In genomic region chr10:113340255-113340654, GRCh38 we compare ENCODE assay signal across 19 cellular contexts.
DNase-seq lines count a peak whose midpoint lies in the region; ATAC-seq and TF ChIP-seq lines count a peak whose summit lies in the region.
"Had no signal": no experiment of that assay in that cellular context is flagged by ENCODE, and none has a peak within 500 bp of the region (broad histone marks: within the 10 kb centered on the region; RNA-seq: fewer than 3 reads in every experiment).

No MANE protein-coding gene starts in this region.

- no peak overlapping the region for H2AFZ ChIP-seq in GM23248

- no peaks in the 10 kb centered on the region for H3K36me3 ChIP-seq in GM23248 (ENCODE audit: low read depth)

- WGBS in GM23248 (ENCODE audit: low coverage in 1 of 2, low lambda C conversion rate in 2 of 2, missing lambda C conversion rate in 2 of 2), 2 experiments, result 85 to 87% methylated on average over 6 of the region's 6 CpGs

- no peak overlapping the region for H3K4me2 ChIP-seq in GM23248 (ENCODE audit: unreplicated experiment)
- H3K4me2 ChIP-seq: A549 had no signal

- H3K4me1 Mint-ChIP-seq in nephron, result peaks cover 24% of the 10 kb centered on the region
- H3K4me1 Mint-ChIP-seq in activated CD4-positive, alpha-beta memory T cell treated with anti-CD3 and anti-CD28 coated beads for 36 hours (ENCODE audit: low read depth), result no peaks in the 10 kb centered on the region
- H3K4me1 Mint-ChIP-seq: CD4-positive, CD25-positive, alpha-beta regulatory T cell had no signal

- no peak for TF ChIP-seq CTCF in fibroblast of the aortic adventitia (IDR thresholded peaks at IDR 0.05; ENCODE audit: insufficient read depth, low read length)
- no peak for TF ChIP-seq CTCF in nephron (IDR thresholded peaks at IDR 0.05; ENCODE audit: unreplicated experiment in 3 of 3)

- POLR2A ChIA-PET in activated CD4-positive, alpha-beta memory T cell treated with anti-CD3 and anti-CD28 coated beads for 36 hours (lab: Charles Lee), result no interaction called here

- H3K27ac ChIP-seq in GM23248, result no peak overlapping the region
- H3K27ac ChIP-seq: A549 had no signal

- H3F3A ChIP-seq in GM23248 (ENCODE audit: insufficient read depth), result peaks cover 15% of the 10 kb centered on the region

- H3K27ac Mint-ChIP-seq in nephron, result peak overlapping the region; percentile 59 to 82 (median 66)
- no peak overlapping the region for H3K27ac Mint-ChIP-seq in activated CD4-positive, alpha-beta memory T cell treated with anti-CD3 and anti-CD28 coated beads for 36 hours
- H3K27ac Mint-ChIP-seq: CD4-positive, CD25-positive, alpha-beta regulatory T cell; CD8-positive, alpha-beta T cell had no signal

- peaks cover 5% of the 10 kb centered on the region for H3K9me3 Mint-ChIP-seq in nephron
- H3K9me3 Mint-ChIP-seq in activated CD4-positive, alpha-beta memory T cell treated with anti-CD3 and anti-CD28 coated beads for 36 hours, result no peaks in the 10 kb centered on the region
- H3K9me3 Mint-ChIP-seq: CD4-positive, CD25-positive, alpha-beta regulatory T cell; CD8-positive, alpha-beta T cell had no signal

- DNase-seq in GM04503 (ENCODE audit: low read depth) (peak; percentile 37), fibroblast of the aortic adventitia (ENCODE audit: low read depth) (peak; percentile 41), CD1c-positive myeloid dendritic cell (ENCODE audit: extremely low spot score) (no peak), GM23248 (no peak)
- DNase-seq in activated CD4-positive, alpha-beta memory T cell treated with anti-CD3 and anti-CD28 coated beads for 36 hours, result no peak
- DNase-seq: 8988T; ACHN; C1 segment of cervical spinal cord; Caco-2; CD4-positive, CD25-positive, alpha-beta regulatory T cell; CD8-positive, alpha-beta T cell; DMS153; DND-41; GOT3; HCEC 1CT had no signal

- no peaks in the 10 kb centered on the region for H3K27me3 ChIP-seq in GM23248 (replicated peaks; ENCODE audit: insufficient read depth)

- peaks cover 4% of the 10 kb centered on the region for H3K27me3 Mint-ChIP-seq in nephron (ENCODE audit: low read depth)
- H3K27me3 Mint-ChIP-seq in activated CD4-positive, alpha-beta memory T cell treated with anti-CD3 and anti-CD28 coated beads for 36 hours, result peaks cover 2% of the 10 kb centered on the region

- intact Hi-C loops in activated CD4-positive, alpha-beta memory T cell treated with anti-CD3 and anti-CD28 coated beads for 36 hours (cut with micrococcal nuclease), result no loop called here

- no peaks in the 10 kb centered on the region for H3K79me2 ChIP-seq in GM23248 (ENCODE audit: insufficient read depth)

- peaks cover 12% of the 10 kb centered on the region; the same call in 1 of the 2 replicates for H3K4me1 ChIP-seq in GM23248 (ENCODE audit: insufficient read depth)
- H3K4me1 ChIP-seq: A549, Caco-2 had no signal

- H3K4me3 Mint-ChIP-seq in nephron, result no peak overlapping the region
- H3K4me3 Mint-ChIP-seq in activated CD4-positive, alpha-beta memory T cell treated with anti-CD3 and anti-CD28 coated beads for 36 hours, result no peak overlapping the region
- H3K4me3 Mint-ChIP-seq: CD4-positive, CD25-positive, alpha-beta regulatory T cell; CD8-positive, alpha-beta T cell had no signal

- in situ Hi-C loops in GM23248 (cut with MboI), result no loop called here

- no peak for ATAC-seq in GM18511 (IDR thresholded peaks at IDR 0.05; ENCODE audit: unreplicated experiment)
- ATAC-seq: A549; CD8-positive, alpha-beta T cell; GM12878 had no signal

- CTCF ChIA-PET in activated CD4-positive, alpha-beta memory T cell treated with anti-CD3 and anti-CD28 coated beads for 36 hours (lab: Charles Lee), result no interaction called here

- no peaks in the 10 kb centered on the region for H3K9me3 ChIP-seq in GM23248 (ENCODE audit: low read depth)
- H3K9me3 ChIP-seq: A549, Caco-2 had no signal

- no peak overlapping the region for H3K9ac ChIP-seq in GM23248

- no peaks in the 10 kb centered on the region for H4K20me1 ChIP-seq in GM23248 (ENCODE audit: insufficient read depth)

- no peak overlapping the region for H3K4me3 ChIP-seq in fibroblast of the aortic adventitia (ENCODE audit: low read depth, low read length)
- H3K4me3 ChIP-seq in GM23248, result no peak overlapping the region
- H3K4me3 ChIP-seq: A549, GM12878 had no signal

- no peaks in the 10 kb centered on the region for H3K9me2 ChIP-seq in GM23248 (ENCODE audit: insufficient read depth)

- peaks cover 8% of the 10 kb centered on the region for H3K36me3 Mint-ChIP-seq in nephron (ENCODE audit: low read depth)
- H3K36me3 Mint-ChIP-seq in activated CD4-positive, alpha-beta memory T cell treated with anti-CD3 and anti-CD28 coated beads for 36 hours, result no peaks in the 10 kb centered on the region
- H3K36me3 Mint-ChIP-seq: CD4-positive, CD25-positive, alpha-beta regulatory T cell; CD8-positive, alpha-beta T cell had no signal

Comparison
In these comparisons a context has a peak if more than half of its experiments do, and no peak if none do; other contexts are left out.
1. DNase-seq: peak in GM04503 (single experiment) and fibroblast of the aortic adventitia (single experiment); none in CD1c-positive myeloid dendritic cell (single experiment), activated CD4-positive, alpha-beta memory T cell treated with anti-CD3 and anti-CD28 coated beads for 36 hours (single experiment) and GM23248 (single experiment).